In genomic region chr1:22276396-22276748, GRCh38 we compare ENCODE assay signal across 14 cellular contexts.
"Had no signal": no experiment of that assay in that cellular context is flagged by ENCODE, and none has a peak within 500 bp of the region (broad histone marks: within the 10 kb centered on the region; RNA-seq: fewer than 3 reads in every experiment).

No MANE protein-coding gene starts in this region.

- H3K4me3 Mint-ChIP-seq: T-cell had no signal

- H3K36me3 Mint-ChIP-seq: T-cell had no signal

- DNase-seq: KG1, NCI-H1048, NCI-H2029 treated with DMSO at 0.1 percent for 48 hours, NCI-H2081 treated with DMSO at 0.1 percent for 48 hours, NCI-H2107, NCI-H2171, NCI-H524 treated with DMSO at 0.1 percent for 48 hours, NCI-H774, SIG-M5 had no signal

- H3K27ac Mint-ChIP-seq: T-cell had no signal

- H3K9me3 ChIP-seq: MG63, SJCRH30 had no signal

- H3K27ac ChIP-seq: RWPE1, SJCRH30, SK-N-MC had no signal

- H3K36me3 ChIP-seq: MG63, SJCRH30 had no signal

- H3K4me3 ChIP-seq: MG63, SJCRH30, SK-N-MC had no signal

- H3K4me1 Mint-ChIP-seq: T-cell had no signal
